ENCODE assay signal across 8 cellular contexts in the genomic region with DNA sequence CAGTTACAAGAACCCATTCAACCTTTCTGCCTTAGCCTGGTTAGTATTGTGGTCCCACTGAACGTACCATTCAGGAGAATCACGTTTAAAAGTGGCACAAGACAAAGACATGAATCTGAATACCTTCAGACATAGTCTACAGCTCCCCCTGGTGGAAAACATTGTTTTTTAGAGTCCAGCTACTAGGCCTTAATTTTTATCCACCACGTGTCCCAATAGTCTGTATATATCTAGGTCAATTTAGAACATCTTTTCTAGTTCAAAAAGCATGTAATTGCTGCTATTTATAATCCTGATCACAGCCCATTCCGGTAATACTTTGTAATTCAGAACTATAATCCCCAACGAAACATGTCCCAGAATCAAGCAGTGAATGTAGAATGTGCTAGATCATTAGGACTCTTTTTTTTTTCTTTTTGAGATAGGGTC. TPM values are rescaled to one million over a fixed set of nuclear protein-coding genes. Genes with fewer than 3 reads are reported as not detected.
DNase-seq lines count a peak whose midpoint lies in the region; ATAC-seq and TF ChIP-seq lines count a peak whose summit lies in the region.

No MANE protein-coding gene starts in this region.

- H3K27ac ChIP-seq in Peyer's patch (no peak overlapping the region), adrenal gland (no peak overlapping the region)

- TF ChIP-seq POLR2A in Peyer's patch (IDR thresholded peaks at IDR 0.05) (no peak), adrenal gland (IDR thresholded peaks at IDR 0.05) (no peak)

- H3K36me3 ChIP-seq in Peyer's patch = no peaks in the 10 kb centered on the region
- H3K36me3 ChIP-seq in adrenal gland (replicated peaks in 1 of 2) = no peaks in the 10 kb centered on the region

- WGBS in adrenal gland, 4 donors = 12 to 19% (median 15%) methylated on average over 5 of the region's 5 CpGs

- TF ChIP-seq CTCF in LNCAP (IDR thresholded peaks at IDR 0.05) = peak; percentile 70
- peak; percentile 53 to 95 (median 88) for TF ChIP-seq CTCF in Peyer's patch (IDR thresholded peaks at IDR 0.05)
- peak; percentile 58 to 86 (median 78) for TF ChIP-seq CTCF in adrenal gland (IDR thresholded peaks at IDR 0.05)

- peak; percentile 69 to 70 for ATAC-seq in left cardiac atrium
- peak; percentile 79 for ATAC-seq in sciatic nerve
- ATAC-seq in GM21786 (IDR thresholded peaks at IDR 0.05; ENCODE audit: unreplicated experiment) = no peak

- H3K27me3 ChIP-seq in Peyer's patch = no peaks in the 10 kb centered on the region
- H3K27me3 ChIP-seq in adrenal gland = peaks cover 9% of the 10 kb centered on the region

- no peak overlapping the region for H3K4me3 ChIP-seq in Peyer's patch
- H3K4me3 ChIP-seq in adrenal gland = no peak overlapping the region

- no peaks in the 10 kb centered on the region for H3K9me3 ChIP-seq in Peyer's patch
- no peaks in the 10 kb centered on the region for H3K9me3 ChIP-seq in adrenal gland (replicated peaks in 1 of 3)

- peak; percentile 63 for DNase-seq in Daoy (ENCODE audit: low read depth)
- DNase-seq in Peyer's patch = peak in 1 of 3 donors; percentile 52
- DNase-seq in adrenal gland = peak in 6 of 7 donors; percentile 45 to 75 (median 66)
- DNase-seq in left cardiac atrium = no peak
- DNase-seq in sciatic nerve (ENCODE audit: low spot score) = peak; percentile 39
- no peak for DNase-seq in iPS-NIHi7 (ENCODE audit: extremely low spot score)

- intact Hi-C loops in adrenal gland (cut with DNase I) (loop anchor here (5.0 to 10.0 kb wide), 5 partner anchors 54 to 241 kb away; a partner anchor contains a TSS), left cardiac atrium (cut with DNase I) (loop anchor here (2.0 to 10.0 kb wide), 5 partner anchors 76 to 246 kb away; no protein-coding TSS in a partner anchor), sciatic nerve (cut with DNase I) (loop anchor here (10.0 kb wide), 1 partner anchor 124 kb away; no protein-coding TSS in a partner anchor)

- peaks cover 0 to 4% (median 2%) of the 10 kb centered on the region in 4 donors for H3K4me1 ChIP-seq in Peyer's patch
- peaks cover 0 to 6% of the 10 kb centered on the region in 2 donors for H3K4me1 ChIP-seq in adrenal gland (replicated peaks in 1 of 2)

RNA-seq across cellular contexts. Expression of a gene that starts 13.7 kb away (rescaled TPM):
- under 0.01 TPM in 1 of 2 replicates, not detected in the other for total RNA-seq in Daoy (2014; rRNA removed; shearing (Covaris generic))
- total RNA-seq in Peyer's patch (not detected), adrenal gland (not detected), left cardiac atrium (under 1 TPM; 0.10 to 0.38 TPM), sciatic nerve (not detected)
- polyA plus RNA-seq in adrenal gland = not detected

RNA-seq across cellular contexts. Expression of a gene that starts 50.1 kb away (rescaled TPM):
- not detected in 2 replicates for total RNA-seq in Daoy (2014; rRNA removed; shearing (Covaris generic))
- total RNA-seq in Peyer's patch = 1 to 10 TPM in 3 of 4 donors, under 1 TPM in 1; 0.70 to 4.1 (median 2.1) TPM
- total RNA-seq in adrenal gland = 1 to 10 TPM; 2.0 to 9.8 (median 4.6) TPM
- 1 to 10 TPM; 1.1 to 5.8 (median 2.0) TPM for polyA plus RNA-seq in adrenal gland
- under 1 TPM in 1 of 2 donors, not detected in 1; 0.39 TPM for total RNA-seq in left cardiac atrium
- total RNA-seq in sciatic nerve = not detected

RNA-seq across cellular contexts. Expression of a gene that starts 56.8 kb away (rescaled TPM):
- 14.9 and 22.0 TPM in 2 replicates for total RNA-seq in Daoy (2014; rRNA removed; shearing (Covaris generic))
- total RNA-seq in Peyer's patch (100 to 1,000 TPM in 1 of 4 donors, 10 to 100 TPM in 3; 30.5 to 120 (median 45.2) TPM), adrenal gland (10 to 100 TPM; 11.8 to 27.1 (median 19.2) TPM), left cardiac atrium (10 to 100 TPM; 13.6 to 14.8 TPM), sciatic nerve (27.8 TPM)
- 10 to 100 TPM; 14.8 to 85.2 (median 48.1) TPM for polyA plus RNA-seq in adrenal gland

RNA-seq across cellular contexts. Expression of a gene that starts 57.0 kb away (rescaled TPM):
- total RNA-seq in Daoy (2014; rRNA removed; shearing (Covaris generic)) = 5.4 and 13.1 TPM in 2 replicates
- total RNA-seq in Peyer's patch (10 to 100 TPM; 39.8 to 58.0 (median 45.5) TPM), adrenal gland (100 to 1,000 TPM in 4 of 8 donors, 10 to 100 TPM in 4; 48.6 to 161 (median 100) TPM), left cardiac atrium (100 to 1,000 TPM in 1 of 2 donors, 10 to 100 TPM in 1; 79.6 to 107 TPM), sciatic nerve (78.3 TPM)
- 100 to 1,000 TPM; 131 to 220 (median 166) TPM for polyA plus RNA-seq in adrenal gland

RNA-seq across cellular contexts. Expression of a gene that starts 59.1 kb away (rescaled TPM):
- 0.29 and 2.5 TPM in 2 replicates for total RNA-seq in Daoy (2014; rRNA removed; shearing (Covaris generic))
- 1 to 10 TPM in 3 of 4 donors, under 1 TPM in 1; 0.95 to 5.0 (median 2.7) TPM for total RNA-seq in Peyer's patch
- 1 to 10 TPM in 1 of 8 donors, under 1 TPM in 5, not detected in 2; 0.12 to 1.9 (median 0.36) TPM for total RNA-seq in adrenal gland
- 1 to 10 TPM in 2 of 3 donors, under 1 TPM in 1; 0.27 to 4.2 (median 3.4) TPM for polyA plus RNA-seq in adrenal gland
- total RNA-seq in left cardiac atrium = under 1 TPM; 0.71 to 0.97 TPM
- total RNA-seq in sciatic nerve = 1.2 TPM

Comparison
In these comparisons a context has a peak if more than half of its experiments do, and no peak if none do; other contexts are left out.
1. DNase-seq: peak in Daoy (single experiment), adrenal gland (6 of 7) and sciatic nerve (single experiment); none in left cardiac atrium (single experiment) and iPS-NIHi7 (single experiment).
2. Peak in every context shown above with its lines, with median percentiles within 50 percentile points of each other: CTCF ChIP-seq.